ENCODE assay signal across 1 cellular context in genomic region chr6:27129917-27130316, GRCh38.
TF ChIP-seq lines count a peak whose summit lies in the region.

No MANE protein-coding gene starts in this region.

TF ChIP-seq in K562, 482 proteins besides CTCF, POLR2A, EP300 and RAD21 (continued from another document):
- TF ChIP-seq AFF1 (IDR thresholded peaks at IDR 0.05; ENCODE audit: low read depth in 1 of 2, partially characterized antibody in 2 of 2) (peak in 1 of 2 experiments; percentile 45), NFIC (IDR thresholded peaks at IDR 0.05) (no peak), CHD1 (IDR thresholded peaks at IDR 0.05; ENCODE audit: low read length) (peak; percentile 74), NR3C1 (CRISPR knock-in tag; IDR thresholded peaks at IDR 0.05) (no peak), VEZF1 (CRISPR knock-in tag; IDR thresholded peaks at IDR 0.05) (peak; percentile 6; the same call in 1 of the 2 replicates), CGGBP1 (CRISPR knock-in tag; IDR thresholded peaks at IDR 0.05) (peak; percentile 91), SREBF2 (CRISPR knock-in tag; IDR thresholded peaks at IDR 0.05) (no peak), POLR2B (IDR thresholded peaks at IDR 0.05; ENCODE audit: low read depth, partially characterized antibody) (no peak), POLR3G (IDR thresholded peaks at IDR 0.05; ENCODE audit: extremely low read depth, insufficient read length, insufficient replicate concordance) (no peak), SRSF3 (IDR thresholded peaks at IDR 0.05; ENCODE audit: insufficient read depth, low read length) (no peak), ZBTB11 (CRISPR knock-in tag; IDR thresholded peaks at IDR 0.05) (0 out of 6 replicates have a peak, but pooled peaks of 1 of the 3 experiments have one; percentile 39), ID3 (CRISPR knock-in tag; IDR thresholded peaks at IDR 0.05) (no peak), ID3 (tag; IDR thresholded peaks at IDR 0.05) (no peak), ZNF507 (tag; conservative IDR thresholded peaks at IDR 0.05) (no peak), ZNF518B (CRISPR knock-in tag; IDR thresholded peaks at IDR 0.05) (no peak), TAF1 (IDR thresholded peaks at IDR 0.05; ENCODE audit: control insufficient read depth, extremely low read depth, insufficient read depth, low read length, severe bottlenecking) (peak; percentile 29), POLR2AphosphoS2 (IDR thresholded peaks at IDR 0.05; ENCODE audit: low read length) (no peak), HNRNPK (IDR thresholded peaks at IDR 0.05; ENCODE audit: low read depth, low read length, poor library complexity, severe bottlenecking) (no peak), RERE (CRISPR knock-in tag; IDR thresholded peaks at IDR 0.05; ENCODE audit: borderline replicate concordance) (no peak), ZNF23 (CRISPR knock-in tag; IDR thresholded peaks at IDR 0.05) (no peak), BRD9 (IDR thresholded peaks at IDR 0.05; ENCODE audit: low read depth, partially characterized antibody) (no peak), CBFA2T3 (IDR thresholded peaks at IDR 0.05) (no peak), SOX6 (IDR thresholded peaks at IDR 0.05) (no peak)
